In the genomic region with DNA sequence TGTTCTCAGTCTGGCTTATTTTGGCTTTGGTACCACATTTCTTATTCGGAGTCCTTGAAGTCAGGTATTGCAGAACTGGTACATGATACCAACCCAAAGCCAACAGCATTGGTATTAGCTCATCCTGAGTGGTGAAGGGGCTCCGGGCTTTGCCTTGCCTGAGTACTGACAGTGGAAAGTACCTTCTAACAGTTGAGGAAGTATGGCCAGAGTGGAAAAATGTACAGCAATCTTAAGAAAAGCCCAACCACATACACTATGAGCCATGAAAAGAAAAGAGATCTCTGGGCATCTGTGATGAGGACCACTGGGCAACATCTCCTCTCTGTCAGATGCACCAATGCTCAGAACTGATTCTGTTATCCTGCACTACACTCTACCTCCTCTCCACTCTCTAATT, we compare ENCODE assay signal across 10 cellular contexts. TPM values are rescaled to one million over a fixed set of nuclear protein-coding genes. Genes with fewer than 3 reads are reported as not detected.
DNase-seq lines count a peak whose midpoint lies in the region; ATAC-seq and FAIRE-seq lines count a peak whose summit lies in the region.
"Had no signal": no experiment of that assay in that cellular context is flagged by ENCODE, and none has a peak within 500 bp of the region (broad histone marks: within the 10 kb centered on the region; RNA-seq: fewer than 3 reads in every experiment).

No MANE protein-coding gene starts in this region.

- peak overlapping the region; percentile 98 for H3K27ac Mint-ChIP-seq in activated T-cell treated with anti-CD3 and anti-CD28 coated beads, Interleukin-2, amount 50 U/mL, for 24 hours
- peak overlapping the region; percentile 93 for H3K27ac Mint-ChIP-seq in T-helper 2 cell treated with Interferon-gamma antibody and Interleukin-4, amounts not matched to agents 5 μg/mL and 100 μg/mL, for 36 hours
- H3K27ac Mint-ChIP-seq in stimulated activated naive B cell treated with anti-CD40 and anti-IgM and Interleukin-4, amounts not matched to agents 10 μg/mL and 1 μg/mL and 100 μg/mL, for 72 hours, result peak overlapping the region; percentile 85

- H3K4me3 Mint-ChIP-seq in activated T-cell treated with anti-CD3 and anti-CD28 coated beads, Interleukin-2, amount 50 U/mL, for 24 hours, result peak overlapping the region; percentile 97
- peak overlapping the region; percentile 95 for H3K4me3 Mint-ChIP-seq in T-helper 2 cell treated with Interferon-gamma antibody and Interleukin-4, amounts not matched to agents 5 μg/mL and 100 μg/mL, for 36 hours
- H3K4me3 Mint-ChIP-seq in stimulated activated naive B cell treated with anti-CD40 and anti-IgM and Interleukin-4, amounts not matched to agents 10 μg/mL and 1 μg/mL and 100 μg/mL, for 72 hours, result peak overlapping the region; percentile 79 to 83

- no peak for DNase-seq in activated T-cell treated with anti-CD3 and anti-CD28 coated beads, Interleukin-2, amount 50 U/mL, for 24 hours
- DNase-seq in activated T-cell treated with anti-CD3 and anti-CD28 coated beads, Interleukin-2, amount 50 U/mL, for 1 hour, result no peak
- DNase-seq in T-helper 2 cell treated with Interferon-gamma antibody and Interleukin-4, amounts not matched to agents 5 μg/mL and 100 μg/mL, for 36 hours (ENCODE audit: low spot score), result peak; percentile 55
- peak; percentile 54 for DNase-seq in stimulated activated naive B cell treated with anti-CD40 and anti-IgM and Interleukin-4, amounts not matched to agents 10 μg/mL and 1 μg/mL and 100 μg/mL, for 72 hours
- no peak for DNase-seq in NK-92 (lab: John Stamatoyannopoulos, UW; ENCODE audit: unreplicated experiment)
- DNase-seq in frontal cortex (ENCODE audit: low spot score in 2 of 2), result no peak
- DNase-seq in SW480 (ENCODE audit: low spot score), result no peak
- DNase-seq: ACHN had no signal

- peak; percentile 32 for ATAC-seq in HG02938 (IDR thresholded peaks at IDR 0.05; ENCODE audit: unreplicated experiment)
- peak; percentile 77 to 82 for ATAC-seq in stimulated activated naive B cell treated with anti-CD40 and anti-IgM and Interleukin-4, amounts not matched to agents 10 μg/mL and 1 μg/mL and 100 μg/mL, for 72 hours (replicated peaks)

- peaks cover 99% of the 10 kb centered on the region for H3K36me3 Mint-ChIP-seq in activated T-cell treated with anti-CD3 and anti-CD28 coated beads, Interleukin-2, amount 50 U/mL, for 24 hours (ENCODE audit: low read depth)
- peaks cover 80% of the 10 kb centered on the region for H3K36me3 Mint-ChIP-seq in T-helper 2 cell treated with Interferon-gamma antibody and Interleukin-4, amounts not matched to agents 5 μg/mL and 100 μg/mL, for 36 hours (ENCODE audit: low read depth)
- peaks cover 75 to 81% of the 10 kb centered on the region in 2 donors for H3K36me3 Mint-ChIP-seq in stimulated activated naive B cell treated with anti-CD40 and anti-IgM and Interleukin-4, amounts not matched to agents 10 μg/mL and 1 μg/mL and 100 μg/mL, for 72 hours

- peaks cover 96% of the 10 kb centered on the region for H3K4me1 Mint-ChIP-seq in activated T-cell treated with anti-CD3 and anti-CD28 coated beads, Interleukin-2, amount 50 U/mL, for 24 hours (ENCODE audit: low read depth)
- peaks cover 87% of the 10 kb centered on the region for H3K4me1 Mint-ChIP-seq in T-helper 2 cell treated with Interferon-gamma antibody and Interleukin-4, amounts not matched to agents 5 μg/mL and 100 μg/mL, for 36 hours (ENCODE audit: low read depth)
- H3K4me1 Mint-ChIP-seq in stimulated activated naive B cell treated with anti-CD40 and anti-IgM and Interleukin-4, amounts not matched to agents 10 μg/mL and 1 μg/mL and 100 μg/mL, for 72 hours, result peaks cover 66 to 94% of the 10 kb centered on the region in 2 donors

- H3K27me3 Mint-ChIP-seq in activated T-cell treated with anti-CD3 and anti-CD28 coated beads, Interleukin-2, amount 50 U/mL, for 24 hours, result no peaks in the 10 kb centered on the region
- H3K27me3 Mint-ChIP-seq in T-helper 2 cell treated with Interferon-gamma antibody and Interleukin-4, amounts not matched to agents 5 μg/mL and 100 μg/mL, for 36 hours (ENCODE audit: low read depth), result no peaks in the 10 kb centered on the region
- no peaks in the 10 kb centered on the region for H3K27me3 Mint-ChIP-seq in stimulated activated naive B cell treated with anti-CD40 and anti-IgM and Interleukin-4, amounts not matched to agents 10 μg/mL and 1 μg/mL and 100 μg/mL, for 72 hours

- H3K9me3 Mint-ChIP-seq in activated T-cell treated with anti-CD3 and anti-CD28 coated beads, Interleukin-2, amount 50 U/mL, for 24 hours, result no peaks in the 10 kb centered on the region
- no peaks in the 10 kb centered on the region for H3K9me3 Mint-ChIP-seq in T-helper 2 cell treated with Interferon-gamma antibody and Interleukin-4, amounts not matched to agents 5 μg/mL and 100 μg/mL, for 36 hours
- H3K9me3 Mint-ChIP-seq in stimulated activated naive B cell treated with anti-CD40 and anti-IgM and Interleukin-4, amounts not matched to agents 10 μg/mL and 1 μg/mL and 100 μg/mL, for 72 hours, result no peaks in the 10 kb centered on the region

- FAIRE-seq in frontal cortex (lab: Jason Lieb, UNC), result no peak

RNA-seq across cellular contexts. Expression of a gene that starts 8.3 kb away (rescaled TPM):
- 6.1 TPM for total RNA-seq in frontal cortex

RNA-seq across cellular contexts. Expression of a gene that starts 38.1 kb away (rescaled TPM):
- 2.0 TPM for total RNA-seq in frontal cortex
- total RNA-seq: osteoblast had no signal

Comparison
In these comparisons a context has a peak if more than half of its experiments do, and no peak if none do; other contexts are left out.
1. DNase-seq: peak in T-helper 2 cell treated with Interferon-gamma antibody and Interleukin-4, amounts not matched to agents 5 μg/mL and 100 μg/mL, for 36 hours (single experiment) and stimulated activated naive B cell treated with anti-CD40 and anti-IgM and Interleukin-4, amounts not matched to agents 10 μg/mL and 1 μg/mL and 100 μg/mL, for 72 hours (single experiment); none in activated T-cell treated with anti-CD3 and anti-CD28 coated beads, Interleukin-2, amount 50 U/mL, for 24 hours (single experiment), activated T-cell treated with anti-CD3 and anti-CD28 coated beads, Interleukin-2, amount 50 U/mL, for 1 hour (single experiment), NK-92 (single experiment), frontal cortex (0 of 2) and SW480 (single experiment).
2. Peak in every context shown above with its lines, with median percentiles within 50 percentile points of each other: H3K27ac Mint-ChIP-seq and H3K4me3 Mint-ChIP-seq.